In genomic region chr17:18129041-18129502, GRCh38 we compare ENCODE assay signal across 12 cellular contexts. TPM values are rescaled to one million over a fixed set of nuclear protein-coding genes. Genes with fewer than 3 reads are reported as not detected.
DNase-seq lines count a peak whose midpoint lies in the region; ATAC-seq, FAIRE-seq and TF ChIP-seq lines count a peak whose summit lies in the region.
"Had no signal": no experiment of that assay in that cellular context is flagged by ENCODE, and none has a peak within 500 bp of the region (broad histone marks: within the 10 kb centered on the region; RNA-seq: fewer than 3 reads in every experiment).

No MANE protein-coding gene starts in this region.

- H3K9me2 ChIP-seq in hepatocyte (replicated peaks; ENCODE audit: insufficient read depth), result no peaks in the 10 kb centered on the region

- POLR2A ChIA-PET in K562 (lab: Yijun Ruan, JAX), result interaction anchor here (0.5 kb wide), 1 partner anchor 14 kb away, joined by 3 read pairs; no protein-coding TSS in a partner anchor

- H3K4me1 ChIP-seq in K562 (replicated peaks in 1 of 2; ENCODE audit: control insufficient read depth in 2 of 2, insufficient read depth in 2 of 2, low read length in 2 of 2) (peaks cover 0 to 5% of the 10 kb centered on the region in 2 experiments; a peak in 2 of 5 replicates), liver (ENCODE audit: control insufficient read depth in 4 of 4, insufficient read depth in 4 of 4, low read length in 3 of 4) (peaks cover 0 to 10% (median 1%) of the 10 kb centered on the region in 4 donors), hepatocyte (ENCODE audit: insufficient read depth) (no peaks in the 10 kb centered on the region)
- H3K4me1 ChIP-seq: sigmoid colon, SJCRH30 had no signal

- in situ Hi-C loops in K562 (cut with MboI), result no loop called here

- CTCF ChIA-PET in K562 (lab: Yijun Ruan, JAX; ENCODE audit: low intra/inter-chr PET ratio), result no interaction called here

- ATAC-seq in K562, result no peak

- WGBS in K562 (ENCODE audit: insufficient coverage, low coverage, missing lambda C conversion rate), result 9% methylated on average over 4 of the region's 4 CpGs
- WGBS in liver, result 27% methylated on average over 4 of the region's 4 CpGs
- WGBS in hepatocyte (ENCODE audit: low lambda C conversion rate, missing lambda C conversion rate), result 84% methylated on average over 4 of the region's 4 CpGs

- H3K27ac ChIP-seq in K562 (ENCODE audit: extremely low read depth, low read depth, low read length), result no peak overlapping the region
- H3K27ac ChIP-seq in liver (ENCODE audit: low read depth in 1 of 2, low read length in 2 of 2), result no peak overlapping the region
- H3K27ac ChIP-seq in WERI-Rb-1, result no peak overlapping the region
- no peak overlapping the region for H3K27ac ChIP-seq in hepatocyte
- H3K27ac ChIP-seq: sigmoid colon, SJCRH30 had no signal

- no peak for TF ChIP-seq RAD21 in K562 (CRISPR knock-in tag; conservative IDR thresholded peaks at IDR 0.05 in 1 of 2, IDR thresholded peaks at IDR 0.05 in 1 of 2)
- no peak for TF ChIP-seq RAD21 in liver (IDR thresholded peaks at IDR 0.05)

- FAIRE-seq in K562 (lab: Jason Lieb, UNC), result no peak

- H3K79me2 ChIP-seq in K562 (ENCODE audit: control insufficient read depth, insufficient read depth, low read length) (no peaks in the 10 kb centered on the region), hepatocyte (no peaks in the 10 kb centered on the region)

- H3K4me2 ChIP-seq in K562 (ENCODE audit: insufficient read depth, low read length), result no peak overlapping the region
- H3K4me2 ChIP-seq in hepatocyte, result no peak overlapping the region

- H3K9ac ChIP-seq in K562 (ENCODE audit: insufficient read depth in 1 of 2, low read depth in 2 of 2, low read length in 2 of 2) (no peak overlapping the region), liver (ENCODE audit: low read depth in 1 of 2, low read length in 2 of 2) (no peak overlapping the region)

- H2AFZ ChIP-seq in K562 (ENCODE audit: low read depth, low read length), result no peak overlapping the region
- H2AFZ ChIP-seq in hepatocyte, result no peak overlapping the region

- H3K4me3 ChIP-seq in LNCaP clone FGC (ENCODE audit: low read depth, low read length), result no peak overlapping the region
- H3K4me3 ChIP-seq in K562, result no peak overlapping the region
- no peak overlapping the region for H3K4me3 ChIP-seq in liver (ENCODE audit: low read depth in 1 of 3, low read length in 3 of 3)
- no peak overlapping the region for H3K4me3 ChIP-seq in WERI-Rb-1 (ENCODE audit: low read depth, low read length)
- no peak overlapping the region for H3K4me3 ChIP-seq in hepatocyte
- H3K4me3 ChIP-seq: sigmoid colon, SJCRH30 had no signal

- intact Hi-C loops in K562 (cut with micrococcal nuclease), result no loop called here

- H4K20me1 ChIP-seq in K562 (replicated peaks; ENCODE audit: control insufficient read depth, insufficient read depth, low read length), result no peaks in the 10 kb centered on the region
- no peaks in the 10 kb centered on the region for H4K20me1 ChIP-seq in hepatocyte (ENCODE audit: insufficient read depth, poor library complexity, severe bottlenecking)

- no TSS peak for BruUV-seq in K562 (replicated peaks; lab: Mats Ljungman, UMichigan)

- no peaks in the 10 kb centered on the region for H3K9me3 ChIP-seq in K562 (replicated peaks; ENCODE audit: control insufficient read depth, insufficient read depth, low read depth, low read length)
- no peaks in the 10 kb centered on the region for H3K9me3 ChIP-seq in liver (ENCODE audit: control insufficient read depth in 4 of 4, low read length in 3 of 4)
- H3K9me3 ChIP-seq in WERI-Rb-1 (ENCODE audit: severe bottlenecking), result no peaks in the 10 kb centered on the region
- no peaks in the 10 kb centered on the region for H3K9me3 ChIP-seq in hepatocyte (ENCODE audit: low read depth)
- H3K9me3 ChIP-seq: sigmoid colon, SJCRH30 had no signal

- TF ChIP-seq POLR2A in K562 (conservative IDR thresholded peaks at IDR 0.05), result no peak

- TF ChIP-seq CTCF in LNCaP clone FGC (IDR thresholded peaks at IDR 0.05; ENCODE audit: control insufficient read depth, extremely low read depth, insufficient read depth), result no peak
- no peak for TF ChIP-seq CTCF in K562 (IDR thresholded peaks at IDR 0.05 in 2 of 3, conservative IDR thresholded peaks at IDR 0.05 in 1 of 3; ENCODE audit: insufficient read depth in 2 of 3, low read depth in 1 of 3, low read length in 3 of 3)
- TF ChIP-seq CTCF in liver (IDR thresholded peaks at IDR 0.05; ENCODE audit: low read depth, low read length, missing input control), result no peak
- no peak for TF ChIP-seq CTCF in WERI-Rb-1 (IDR thresholded peaks at IDR 0.05; ENCODE audit: low read depth, low read length)
- TF ChIP-seq CTCF in hepatocyte (IDR thresholded peaks at IDR 0.05; ENCODE audit: poor library complexity), result no peak

- no peak for TF ChIP-seq EP300 in K562 (IDR thresholded peaks at IDR 0.05; ENCODE audit: low read length)

- H3K9me1 ChIP-seq in K562 (ENCODE audit: control insufficient read depth, insufficient read depth, low read length), result no peaks in the 10 kb centered on the region

- H3K27me3 ChIP-seq in K562 (ENCODE audit: control insufficient read depth in 2 of 2, insufficient read depth in 2 of 2, low read length in 2 of 2) (peaks cover 0 to 12% of the 10 kb centered on the region in 2 experiments; a peak in 2 of 5 replicates), liver (ENCODE audit: control insufficient read depth in 4 of 4, insufficient read depth in 4 of 4, low read length in 3 of 4) (no peaks in the 10 kb centered on the region), WERI-Rb-1 (ENCODE audit: insufficient read depth, low read depth, severe bottlenecking) (no peaks in the 10 kb centered on the region), hepatocyte (no peaks in the 10 kb centered on the region)
- H3K27me3 ChIP-seq: sigmoid colon had no signal

- DNase-seq in AG08396 (ENCODE audit: low spot score) (peak; percentile 71), LNCaP clone FGC (ENCODE audit: low read depth) (peak; percentile 100), K562 (ENCODE audit: extremely low read depth in 1 of 4, low spot score in 3 of 4) (no peak), Kasumi-1 (lab: John Stamatoyannopoulos, UW) (no peak), WERI-Rb-1 (no peak), NCI-H2227 treated with DMSO at 0.1 percent for 48 hours (lab: John Stamatoyannopoulos, UW) (no peak), hepatocyte (ENCODE audit: low spot score) (no peak)
- DNase-seq: MM.1S; sigmoid colon; SJCRH30; stimulated activated naive B cell treated with anti-CD40 and anti-IgM and Interleukin-4, amounts not matched to agents 10 μg/mL and 1 μg/mL and 100 μg/mL, for 72 hours had no signal

- H3K36me3 ChIP-seq in K562 (ENCODE audit: control insufficient read depth, insufficient read depth, low read length) (no peaks in the 10 kb centered on the region), liver (ENCODE audit: control insufficient read depth in 4 of 4, insufficient read depth in 3 of 4, low read depth in 1 of 4, low read length in 3 of 4) (no peaks in the 10 kb centered on the region), WERI-Rb-1 (no peaks in the 10 kb centered on the region), hepatocyte (replicated peaks; ENCODE audit: insufficient read depth, low read depth) (no peaks in the 10 kb centered on the region)
- H3K36me3 ChIP-seq: sigmoid colon, SJCRH30 had no signal

RNA-seq across cellular contexts. Expression of gene MYO15A, which starts 20.5 kb away (rescaled TPM):
- total RNA-seq in K562 (2011; cell fraction: chromatin; rRNA removed; ENCODE audit: low replicate concordance), result 2.5 and 4.5 TPM in 2 replicates
- 3.2 TPM in 2 replicates for total RNA-seq in K562 (2011; cell fraction: nucleolus; rRNA removed)
- 1.9 and 2.8 TPM in 2 replicates for total RNA-seq in K562 (2011; cell fraction: nucleoplasm; rRNA removed)
- 0.04 and 0.05 TPM in 2 replicates for total RNA-seq in K562 (2014; rRNA removed)
- 0.10 and 0.11 TPM in 2 replicates for total RNA-seq in K562 (2014; rRNA removed; fragmentation: Illumina TruSeq; extraction: Trizol)
- 0.07 TPM in 1 of 2 replicates, not detected in the other for total RNA-seq in K562 (2015; rRNA removed; fragmentation: Illumina TruSeq; extraction: Trizol)
- 0.18 and 0.47 TPM in 2 replicates for total RNA-seq in K562 (2021)
- 0.88 and 1.1 TPM in 2 replicates for polyA plus RNA-seq in K562 (2011; rRNA removed)
- polyA plus RNA-seq in K562 (2011; cell fraction: cytosol; rRNA removed), result 0.91 and 1.2 TPM in 2 replicates
- 4.6 and 6.4 TPM in 2 replicates for polyA plus RNA-seq in K562 (2011; cell fraction: nucleus; rRNA removed)
- polyA plus RNA-seq in K562 (2012), result 0.36 and 0.96 TPM in 2 replicates
- polyA plus RNA-seq in K562 (2014; fragmentation: Illumina TruSeq; extraction: Trizol), result 0.39 and 0.40 TPM in 2 replicates
- under 1 TPM in 1 of 2 experiments, not detected in 1; 0.11 TPM for polyA plus RNA-seq in K562 (2014; fragmentation: Nextera tagmentation; extraction: Ambion mirVana)
- polyA plus RNA-seq in K562 (2014; rRNA removed), result 0.19 and 1.1 TPM in 2 replicates
- polyA minus RNA-seq in K562 (2011; rRNA and poly(A)+ RNA removed), result 0.27 and 0.32 TPM in 2 replicates
- polyA minus RNA-seq in K562 (2011; cell fraction: cytosol; rRNA and poly(A)+ RNA removed), result 0.46 and 0.67 TPM in 2 replicates
- 0.89 and 1.2 TPM in 2 replicates for polyA minus RNA-seq in K562 (2011; cell fraction: nucleus; rRNA and poly(A)+ RNA removed)
- total RNA-seq in liver, result 1 to 10 TPM in 1 of 2 donors, under 1 TPM in 1; 0.84 to 2.9 TPM
- 1 to 10 TPM in 1 of 2 donors, under 1 TPM in 1; 0.15 to 1.1 TPM for polyA plus RNA-seq in liver
- 1.2 and 2.4 TPM in 2 replicates for total RNA-seq in hepatocyte
- 2.8 and 4.7 TPM in 2 replicates for polyA plus RNA-seq in hepatocyte

RNA-seq across cellular contexts. Expression of gene DRG2, which starts 41.3 kb away (rescaled TPM):
- 53.7 and 130 TPM in 2 replicates for total RNA-seq in K562 (2011; cell fraction: chromatin; rRNA removed; ENCODE audit: low replicate concordance)
- 88.3 and 90.6 TPM in 2 replicates for total RNA-seq in K562 (2011; cell fraction: nucleolus; rRNA removed)
- 71.2 and 72.4 TPM in 2 replicates for total RNA-seq in K562 (2011; cell fraction: nucleoplasm; rRNA removed)
- 30.5 and 43.1 TPM in 2 replicates for total RNA-seq in K562 (2014; rRNA removed)
- total RNA-seq in K562 (2014; rRNA removed; fragmentation: Illumina TruSeq; extraction: Trizol), result 18.0 and 19.3 TPM in 2 replicates
- total RNA-seq in K562 (2015; rRNA removed; fragmentation: Illumina TruSeq; extraction: Trizol), result 29.1 and 30.2 TPM in 2 replicates
- total RNA-seq in K562 (2021), result 36.7 and 37.9 TPM in 2 replicates
- polyA plus RNA-seq in K562 (2011; rRNA removed), result 19.0 and 25.2 TPM in 2 replicates
- polyA plus RNA-seq in K562 (2011; cell fraction: cytosol; rRNA removed), result 21.7 and 32.1 TPM in 2 replicates
- 65.6 and 92.4 TPM in 2 replicates for polyA plus RNA-seq in K562 (2011; cell fraction: nucleus; rRNA removed)
- 24.0 and 30.6 TPM in 2 replicates for polyA plus RNA-seq in K562 (2012)
- polyA plus RNA-seq in K562 (2014; fragmentation: Illumina TruSeq; extraction: Trizol), result 29.7 and 34.7 TPM in 2 replicates
- polyA plus RNA-seq in K562 (2014; fragmentation: Nextera tagmentation; extraction: Ambion mirVana), result 10 to 100 TPM in 1 of 2 experiments, 1 to 10 TPM in 1; 6.6 to 16.4 TPM
- polyA plus RNA-seq in K562 (2014; rRNA removed), result 26.1 and 27.5 TPM in 2 replicates
- 21.8 and 30.6 TPM in 2 replicates for polyA minus RNA-seq in K562 (2011; rRNA and poly(A)+ RNA removed)
- 21.8 and 23.7 TPM in 2 replicates for polyA minus RNA-seq in K562 (2011; cell fraction: cytosol; rRNA and poly(A)+ RNA removed)
- 34.2 and 38.4 TPM in 2 replicates for polyA minus RNA-seq in K562 (2011; cell fraction: nucleus; rRNA and poly(A)+ RNA removed)
- total RNA-seq in liver, result 10 to 100 TPM; 10.9 to 24.9 TPM
- 10 to 100 TPM; 17.0 to 20.2 TPM for polyA plus RNA-seq in liver
- total RNA-seq in hepatocyte, result 31.4 and 35.9 TPM in 2 replicates
- polyA plus RNA-seq in hepatocyte, result 36.6 and 38.4 TPM in 2 replicates

RNA-seq across cellular contexts. Expression of gene ALKBH5, which starts 54.6 kb away (rescaled TPM):
- 13.7 and 27.0 TPM in 2 replicates for total RNA-seq in K562 (2011; cell fraction: chromatin; rRNA removed; ENCODE audit: low replicate concordance)
- 25.8 and 27.0 TPM in 2 replicates for total RNA-seq in K562 (2011; cell fraction: nucleolus; rRNA removed)
- total RNA-seq in K562 (2011; cell fraction: nucleoplasm; rRNA removed), result 21.0 and 29.0 TPM in 2 replicates
- 49.2 and 63.0 TPM in 2 replicates for total RNA-seq in K562 (2014; rRNA removed)
- 34.6 and 37.5 TPM in 2 replicates for total RNA-seq in K562 (2014; rRNA removed; fragmentation: Illumina TruSeq; extraction: Trizol)
- total RNA-seq in K562 (2015; rRNA removed; fragmentation: Illumina TruSeq; extraction: Trizol), result 46.6 and 47.4 TPM in 2 replicates
- 70.0 and 73.8 TPM in 2 replicates for total RNA-seq in K562 (2021)
- 51.7 and 52.6 TPM in 2 replicates for polyA plus RNA-seq in K562 (2011; rRNA removed)
- 72.8 and 75.5 TPM in 2 replicates for polyA plus RNA-seq in K562 (2011; cell fraction: cytosol; rRNA removed)
- polyA plus RNA-seq in K562 (2011; cell fraction: nucleus; rRNA removed), result 25.7 and 27.6 TPM in 2 replicates
- polyA plus RNA-seq in K562 (2012), result 30.7 and 36.5 TPM in 2 replicates
- 47.2 and 52.2 TPM in 2 replicates for polyA plus RNA-seq in K562 (2014; fragmentation: Illumina TruSeq; extraction: Trizol)
- 10 to 100 TPM; 11.4 to 18.0 TPM for polyA plus RNA-seq in K562 (2014; fragmentation: Nextera tagmentation; extraction: Ambion mirVana)
- 38.4 and 48.0 TPM in 2 replicates for polyA plus RNA-seq in K562 (2014; rRNA removed)
- polyA minus RNA-seq in K562 (2011; rRNA and poly(A)+ RNA removed), result 59.1 and 79.4 TPM in 2 replicates
- 74.9 and 81.0 TPM in 2 replicates for polyA minus RNA-seq in K562 (2011; cell fraction: cytosol; rRNA and poly(A)+ RNA removed)
- polyA minus RNA-seq in K562 (2011; cell fraction: nucleus; rRNA and poly(A)+ RNA removed), result 12.4 and 19.2 TPM in 2 replicates
- total RNA-seq in liver, result 10 to 100 TPM; 62.1 to 67.8 TPM
- 10 to 100 TPM; 30.5 to 30.6 TPM for polyA plus RNA-seq in liver
- total RNA-seq in hepatocyte, result 56.6 and 68.6 TPM in 2 replicates
- 66.6 and 78.3 TPM in 2 replicates for polyA plus RNA-seq in hepatocyte

Comparison
In these comparisons a context has a peak if more than half of its experiments do, and no peak if none do; other contexts are left out.
1. DNase-seq: peak in AG08396 (single experiment) and LNCaP clone FGC (single experiment); none in K562 (0 of 4), Kasumi-1 (0 of 2), WERI-Rb-1 (single experiment), NCI-H2227 treated with DMSO at 0.1 percent for 48 hours (single experiment) and hepatocyte (single experiment).